22 cellular contexts compared by ENCODE assay signal in genomic region chr7:150503155-150503554, GRCh38. TPM values are rescaled to one million over a fixed set of nuclear protein-coding genes. Genes with fewer than 3 reads are reported as not detected.
DNase-seq lines count a peak whose midpoint lies in the region; ATAC-seq and FAIRE-seq lines count a peak whose summit lies in the region.
"Had no signal": no experiment of that assay in that cellular context is flagged by ENCODE, and none has a peak within 500 bp of the region (broad histone marks: within the 10 kb centered on the region; RNA-seq: fewer than 3 reads in every experiment).

No MANE protein-coding gene starts in this region.

- DNase-seq in activated naive CD4-positive, alpha-beta T cell treated with anti-CD3 and anti-CD28 coated beads, Interleukin-2, amount 10 ng/mL, durations not matched to agents 7 days and 5 days: no peak
- DNase-seq in activated naive CD4-positive, alpha-beta T cell (lab: John Stamatoyannopoulos, UW): no peak
- DNase-seq in activated naive CD8-positive, alpha-beta T cell treated with anti-CD3 and anti-CD28 coated beads, Interleukin-2, amount 10 ng/mL, durations not matched to agents 7 days and 5 days: no peak
- DNase-seq in RCC 7860 (ENCODE audit: low spot score) (no peak), hepatic stellate cell (ENCODE audit: low spot score) (no peak), RPMI8226 (no peak)
- DNase-seq: activated effector memory CD4-positive, alpha-beta T cell treated with Interleukin-2 at 50 U/mL for 16 hours; gastrocnemius medialis; kidney glomerular epithelial cell; NCI-H1436; NCI-H524 treated with DMSO at 0.1 percent for 48 hours; ovary; thyroid gland had no signal

- H3K9me3 Mint-ChIP-seq in activated naive CD4-positive, alpha-beta T cell treated with anti-CD3 and anti-CD28 coated beads, Interleukin-2, amount 10 ng/mL, durations not matched to agents 7 days and 5 days: peaks cover 33% of the 10 kb centered on the region
- H3K9me3 Mint-ChIP-seq in activated naive CD8-positive, alpha-beta T cell treated with anti-CD3 and anti-CD28 coated beads, Interleukin-2, amount 10 ng/mL, durations not matched to agents 7 days and 5 days: peaks cover 25% of the 10 kb centered on the region

- ATAC-seq in activated naive CD8-positive, alpha-beta T cell treated with anti-CD3 and anti-CD28 coated beads, Interleukin-2, amount 10 ng/mL, durations not matched to agents 7 days and 5 days (ENCODE audit: low read depth): no peak
- ATAC-seq: gastrocnemius medialis; sciatic nerve; stimulated activated memory B cell treated with anti-CD40 and anti-IgM and Interleukin-4, amounts not matched to agents 10 μg/mL and 1 μg/mL and 100 μg/mL, for 72 hours had no signal

- peaks cover 4% of the 10 kb centered on the region for H3K9me3 ChIP-seq in KOPT-K1 (ENCODE audit: insufficient read depth, low read length, poor library complexity, severe bottlenecking)
- H3K9me3 ChIP-seq in thymus (ENCODE audit: control insufficient read depth): no peaks in the 10 kb centered on the region
- H3K9me3 ChIP-seq: ascending aorta, gastrocnemius medialis, ovary, thyroid gland had no signal

- H3K4me3 ChIP-seq in thymus (ENCODE audit: low read length): no peak overlapping the region
- H3K4me3 ChIP-seq: ascending aorta, gastrocnemius medialis, ovary, thyroid gland had no signal

- no peaks in the 10 kb centered on the region for H3K27me3 Mint-ChIP-seq in activated naive CD4-positive, alpha-beta T cell treated with anti-CD3 and anti-CD28 coated beads, Interleukin-2, amount 10 ng/mL, durations not matched to agents 7 days and 5 days
- H3K27me3 Mint-ChIP-seq in activated naive CD8-positive, alpha-beta T cell treated with anti-CD3 and anti-CD28 coated beads, Interleukin-2, amount 10 ng/mL, durations not matched to agents 7 days and 5 days: no peaks in the 10 kb centered on the region

- FAIRE-seq in RCC 7860 (lab: Jason Lieb, UNC): no peak
- FAIRE-seq: H1 had no signal

- POLR2A ChIA-PET in activated naive CD8-positive, alpha-beta T cell treated with anti-CD3 and anti-CD28 coated beads, Interleukin-2, amount 10 ng/mL, durations not matched to agents 7 days and 5 days (lab: Charles Lee): interaction anchor here (0.8 to 6.1 kb wide), 10 partner anchors 9 to 252 kb away, joined by 3 to 57 read pairs (median 6); partner anchors contain the start of genes GIMAP1, GIMAP7 and GIMAP8

- peaks cover 43% of the 10 kb centered on the region for H3K36me3 Mint-ChIP-seq in activated naive CD4-positive, alpha-beta T cell treated with anti-CD3 and anti-CD28 coated beads, Interleukin-2, amount 10 ng/mL, durations not matched to agents 7 days and 5 days
- peaks cover 37% of the 10 kb centered on the region for H3K36me3 Mint-ChIP-seq in activated naive CD8-positive, alpha-beta T cell treated with anti-CD3 and anti-CD28 coated beads, Interleukin-2, amount 10 ng/mL, durations not matched to agents 7 days and 5 days
- H3K36me3 Mint-ChIP-seq: stimulated activated memory B cell treated with anti-CD40 and anti-IgM and Interleukin-4, amounts not matched to agents 10 μg/mL and 1 μg/mL and 100 μg/mL, for 72 hours had no signal

- H3K36me3 ChIP-seq in KOPT-K1 (ENCODE audit: insufficient read depth, low read length): no peaks in the 10 kb centered on the region
- H3K36me3 ChIP-seq in thymus (ENCODE audit: control insufficient read depth, insufficient read depth): no peaks in the 10 kb centered on the region
- H3K36me3 ChIP-seq: ascending aorta, gastrocnemius medialis, ovary, thyroid gland had no signal

- H3K4me1 ChIP-seq in thymus (ENCODE audit: control insufficient read depth, insufficient read depth, low read length): peaks cover 4% of the 10 kb centered on the region
- H3K4me1 ChIP-seq: ascending aorta, gastrocnemius medialis, thyroid gland had no signal

- H3K4me3 Mint-ChIP-seq in activated naive CD4-positive, alpha-beta T cell treated with anti-CD3 and anti-CD28 coated beads, Interleukin-2, amount 10 ng/mL, durations not matched to agents 7 days and 5 days: peak overlapping the region; percentile 66
- peak overlapping the region; percentile 82 for H3K4me3 Mint-ChIP-seq in activated naive CD8-positive, alpha-beta T cell treated with anti-CD3 and anti-CD28 coated beads, Interleukin-2, amount 10 ng/mL, durations not matched to agents 7 days and 5 days
- H3K4me3 Mint-ChIP-seq: stimulated activated memory B cell treated with anti-CD40 and anti-IgM and Interleukin-4, amounts not matched to agents 10 μg/mL and 1 μg/mL and 100 μg/mL, for 72 hours had no signal

- CTCF ChIA-PET in activated naive CD4-positive, alpha-beta T cell treated with anti-CD3 and anti-CD28 coated beads, Interleukin-2, amount 10 ng/mL, durations not matched to agents 7 days and 5 days (lab: Charles Lee): interaction anchor here (1.0 to 4.2 kb wide), 4 partner anchors 9 to 65 kb away, joined by 3 to 16 read pairs (median 6); partner anchors contain the start of gene GIMAP7

- H3K27me3 ChIP-seq in thymus (ENCODE audit: control insufficient read depth, insufficient read depth): no peaks in the 10 kb centered on the region
- H3K27me3 ChIP-seq: ascending aorta, gastrocnemius medialis, ovary, thyroid gland had no signal

- peak overlapping the region; percentile 94 for H3K27ac Mint-ChIP-seq in activated naive CD4-positive, alpha-beta T cell treated with anti-CD3 and anti-CD28 coated beads, Interleukin-2, amount 10 ng/mL, durations not matched to agents 7 days and 5 days
- peak overlapping the region; percentile 97 for H3K27ac Mint-ChIP-seq in activated naive CD8-positive, alpha-beta T cell treated with anti-CD3 and anti-CD28 coated beads, Interleukin-2, amount 10 ng/mL, durations not matched to agents 7 days and 5 days
- H3K27ac Mint-ChIP-seq: stimulated activated memory B cell treated with anti-CD40 and anti-IgM and Interleukin-4, amounts not matched to agents 10 μg/mL and 1 μg/mL and 100 μg/mL, for 72 hours had no signal

- peak overlapping the region; percentile 64 for H3K27ac ChIP-seq in KOPT-K1 (ENCODE audit: low read depth, low read length, poor library complexity, severe bottlenecking)
- H3K27ac ChIP-seq in thymus (ENCODE audit: low read depth): peak overlapping the region; percentile 53
- H3K27ac ChIP-seq: ascending aorta, gastrocnemius medialis, ovary, RWPE1, thyroid gland had no signal

- peaks cover 91% of the 10 kb centered on the region for H3K4me1 Mint-ChIP-seq in activated naive CD4-positive, alpha-beta T cell treated with anti-CD3 and anti-CD28 coated beads, Interleukin-2, amount 10 ng/mL, durations not matched to agents 7 days and 5 days
- H3K4me1 Mint-ChIP-seq in activated naive CD8-positive, alpha-beta T cell treated with anti-CD3 and anti-CD28 coated beads, Interleukin-2, amount 10 ng/mL, durations not matched to agents 7 days and 5 days: peaks cover 65% of the 10 kb centered on the region
- H3K4me1 Mint-ChIP-seq: stimulated activated memory B cell treated with anti-CD40 and anti-IgM and Interleukin-4, amounts not matched to agents 10 μg/mL and 1 μg/mL and 100 μg/mL, for 72 hours had no signal

- 86% methylated on average over 4 of the region's 4 CpGs for WGBS in thymus

RNA-seq across cellular contexts. Expression of gene GIMAP7, which starts 11.5 kb away (rescaled TPM):
- total RNA-seq in activated naive CD8-positive, alpha-beta T cell treated with anti-CD3 and anti-CD28 coated beads, Interleukin-2, amount 10 ng/mL, durations not matched to agents 7 days and 5 days: 100 to 1,000 TPM; 203 to 212 TPM
- 69.0 TPM for polyA plus RNA-seq in thymus
- total RNA-seq: epithelial cell of proximal tubule, H1, MCF 10A had no signal
- polyA plus RNA-seq: H1 had no signal

RNA-seq across cellular contexts. Expression of gene GIMAP8, which starts 52.7 kb away (rescaled TPM):
- 10 to 100 TPM; 29.2 to 31.0 TPM for total RNA-seq in activated naive CD8-positive, alpha-beta T cell treated with anti-CD3 and anti-CD28 coated beads, Interleukin-2, amount 10 ng/mL, durations not matched to agents 7 days and 5 days
- polyA plus RNA-seq in thymus: 7.9 TPM
- total RNA-seq: epithelial cell of proximal tubule, H1, MCF 10A had no signal
- polyA plus RNA-seq: H1 had no signal
